Comparison of ENCODE assay signal across 14 cellular contexts in genomic region chr22:23764931-23765881, GRCh38. TPM values are rescaled to one million over a fixed set of nuclear protein-coding genes. Genes with fewer than 3 reads are reported as not detected.
A peak's percentile ranks its signal among the peaks of the same experiment; 100 is the strongest.
DNase-seq lines count a peak whose midpoint lies in the region; ATAC-seq and TF ChIP-seq lines count a peak whose summit lies in the region.
"Had no signal": no experiment of that assay in that cellular context is flagged by ENCODE, and none has a peak within 500 bp of the region (broad histone marks: within the 10 kb centered on the region; RNA-seq: fewer than 3 reads in every experiment).

No MANE protein-coding gene starts in this region.

- intact Hi-C loops in CD4-positive, alpha-beta memory T cell (cut with micrococcal nuclease) = loop anchor here (5.0 kb wide), 1 partner anchor 68 kb away; no protein-coding TSS in a partner anchor
- intact Hi-C loops in CD14-positive monocyte (cut with micrococcal nuclease) = no loop called here
- intact Hi-C loops in activated T-helper 2 cell treated with anti-CD3 and anti-CD28 coated beads, Interferon-gamma antibody, Interleukin-2, Interleukin-4, amounts not matched to agents 10 μg/mL and 5 μg/mL and 100 μg/mL, durations not matched to agents 14 hours and 24 hours and 36 hours (cut with micrococcal nuclease) = no loop called here

- H3K36me3 ChIP-seq in CD4-positive, alpha-beta memory T cell (ENCODE audit: insufficient read depth, low read length) = peaks cover 7% of the 10 kb centered on the region
- no peaks in the 10 kb centered on the region for H3K36me3 ChIP-seq in GM23248 (ENCODE audit: low read depth)
- H3K36me3 ChIP-seq: brain microvascular endothelial cell, sigmoid colon had no signal

- H3K9me2 ChIP-seq in GM23248 (ENCODE audit: insufficient read depth) = no peaks in the 10 kb centered on the region

- POLR2A ChIA-PET in CD4-positive, alpha-beta memory T cell (lab: Charles Lee; ENCODE audit: partially characterized antibody) = interaction anchor here (0.6 to 2.4 kb wide), 2 partner anchors 14 to 78 kb away, joined by 3 to 8 read pairs; partner anchors contain the start of gene ZNF70
- POLR2A ChIA-PET in activated naive CD8-positive, alpha-beta T cell treated with anti-CD3 and anti-CD28 coated beads, Interleukin-2, amount 10 ng/mL, durations not matched to agents 7 days and 5 days (lab: Charles Lee) = interaction anchor here (1.3 kb wide), 1 partner anchor 14 kb away, joined by 4 read pairs; the partner anchor contains the start of gene ZNF70
- POLR2A ChIA-PET in naive thymus-derived CD8-positive, alpha-beta T cell (lab: Charles Lee) = interaction anchor here (0.8 to 8.2 kb wide), 4 partner anchors 15 to 81 kb away, joined by 3 to 65 read pairs (median 5); partner anchors contain the start of genes SMARCB1 and ZNF70

- H4K20me1 ChIP-seq in GM23248 (ENCODE audit: insufficient read depth) = no peaks in the 10 kb centered on the region

- no peaks in the 10 kb centered on the region for H3K27me3 Mint-ChIP-seq in CD4-positive, alpha-beta memory T cell
- no peaks in the 10 kb centered on the region for H3K27me3 Mint-ChIP-seq in IgD-negative memory B cell
- H3K27me3 Mint-ChIP-seq in activated naive CD8-positive, alpha-beta T cell treated with anti-CD3 and anti-CD28 coated beads, Interleukin-2, amount 10 ng/mL, durations not matched to agents 7 days and 5 days = no peaks in the 10 kb centered on the region
- H3K27me3 Mint-ChIP-seq in naive thymus-derived CD8-positive, alpha-beta T cell = no peaks in the 10 kb centered on the region
- peaks cover 0 to 4% (median 2%) of the 10 kb centered on the region in 3 donors for H3K27me3 Mint-ChIP-seq in CD14-positive monocyte (ENCODE audit: low read depth in 3 of 3)
- no peaks in the 10 kb centered on the region for H3K27me3 Mint-ChIP-seq in activated T-helper 2 cell treated with anti-CD3 and anti-CD28 coated beads, Interferon-gamma antibody, Interleukin-2, Interleukin-4, amounts not matched to agents 10 μg/mL and 5 μg/mL and 100 μg/mL, durations not matched to agents 14 hours and 24 hours and 36 hours (ENCODE audit: low read depth)

- TF ChIP-seq CTCF in CD14-positive monocyte (IDR thresholded peaks at IDR 0.05) = no peak

- H3K27ac ChIP-seq in CD4-positive, alpha-beta memory T cell (ENCODE audit: low read depth, low read length) = no peak overlapping the region
- H3K27ac ChIP-seq in GM23248 = no peak overlapping the region
- H3K27ac ChIP-seq: brain microvascular endothelial cell, sigmoid colon had no signal

- H3K4me3 ChIP-seq in CD4-positive, alpha-beta memory T cell (ENCODE audit: low read length in 2 of 2) = no peak overlapping the region
- H3K4me3 ChIP-seq in GM23248 = no peak overlapping the region
- H3K4me3 ChIP-seq: sigmoid colon had no signal

- H3F3A ChIP-seq in GM23248 (ENCODE audit: insufficient read depth) = no peaks in the 10 kb centered on the region

- no peak overlapping the region for H2AFZ ChIP-seq in GM23248

- no peaks in the 10 kb centered on the region for H3K79me2 ChIP-seq in GM23248 (ENCODE audit: insufficient read depth)

- H3K4me2 ChIP-seq in GM23248 (ENCODE audit: unreplicated experiment) = no peak overlapping the region

- no peaks in the 10 kb centered on the region for H3K36me3 Mint-ChIP-seq in CD4-positive, alpha-beta memory T cell
- H3K36me3 Mint-ChIP-seq in IgD-negative memory B cell (peaks cover 3% of the 10 kb centered on the region), CD14-positive monocyte (peaks cover 11 to 13% of the 10 kb centered on the region in 2 donors)
- peaks cover 2% of the 10 kb centered on the region for H3K36me3 Mint-ChIP-seq in activated naive CD8-positive, alpha-beta T cell treated with anti-CD3 and anti-CD28 coated beads, Interleukin-2, amount 10 ng/mL, durations not matched to agents 7 days and 5 days
- peaks cover 0 to 2% (median 0%) of the 10 kb centered on the region in 3 donors for H3K36me3 Mint-ChIP-seq in naive thymus-derived CD8-positive, alpha-beta T cell
- peaks cover 13% of the 10 kb centered on the region for H3K36me3 Mint-ChIP-seq in activated T-helper 2 cell treated with anti-CD3 and anti-CD28 coated beads, Interferon-gamma antibody, Interleukin-2, Interleukin-4, amounts not matched to agents 10 μg/mL and 5 μg/mL and 100 μg/mL, durations not matched to agents 14 hours and 24 hours and 36 hours (ENCODE audit: low read depth)

- H3K4me1 Mint-ChIP-seq in CD4-positive, alpha-beta memory T cell = peaks cover 9 to 38% (median 23%) of the 10 kb centered on the region in 4 donors
- H3K4me1 Mint-ChIP-seq in IgD-negative memory B cell = peaks cover 14 to 33% (median 26%) of the 10 kb centered on the region in 3 donors
- H3K4me1 Mint-ChIP-seq in activated naive CD8-positive, alpha-beta T cell treated with anti-CD3 and anti-CD28 coated beads, Interleukin-2, amount 10 ng/mL, durations not matched to agents 7 days and 5 days = peaks cover 40% of the 10 kb centered on the region
- peaks cover 18 to 63% (median 53%) of the 10 kb centered on the region in 4 donors for H3K4me1 Mint-ChIP-seq in naive thymus-derived CD8-positive, alpha-beta T cell
- peaks cover 47% of the 10 kb centered on the region for H3K4me1 Mint-ChIP-seq in CD14-positive monocyte
- peaks cover 17% of the 10 kb centered on the region for H3K4me1 Mint-ChIP-seq in activated T-helper 2 cell treated with anti-CD3 and anti-CD28 coated beads, Interferon-gamma antibody, Interleukin-2, Interleukin-4, amounts not matched to agents 10 μg/mL and 5 μg/mL and 100 μg/mL, durations not matched to agents 14 hours and 24 hours and 36 hours (ENCODE audit: low read depth)

- in situ Hi-C loops in GM23248 (cut with MboI) = no loop called here

- 91 to 93% methylated on average over 9 of the region's 9 CpGs for WGBS in GM23248 (ENCODE audit: low coverage in 1 of 2, low lambda C conversion rate in 2 of 2, missing lambda C conversion rate in 2 of 2), 2 experiments

- no peaks in the 10 kb centered on the region for H3K27me3 ChIP-seq in CD4-positive, alpha-beta memory T cell (ENCODE audit: insufficient read depth, low read length)
- no peaks in the 10 kb centered on the region for H3K27me3 ChIP-seq in GM23248 (replicated peaks; ENCODE audit: insufficient read depth)
- H3K27me3 ChIP-seq: brain microvascular endothelial cell, sigmoid colon had no signal

- no peak for DNase-seq in CD4-positive, alpha-beta memory T cell
- DNase-seq in activated naive CD8-positive, alpha-beta T cell treated with anti-CD3 and anti-CD28 coated beads, Interleukin-2, amount 10 ng/mL, durations not matched to agents 7 days and 5 days = no peak
- peak in 1 of 10 donors; percentile 52 for DNase-seq in naive thymus-derived CD8-positive, alpha-beta T cell
- DNase-seq in GM23248 (no peak), CD14-positive monocyte (ENCODE audit: low spot score) (no peak)
- DNase-seq in activated T-helper 2 cell treated with anti-CD3 and anti-CD28 coated beads, Interferon-gamma antibody, Interleukin-2, Interleukin-4, amounts not matched to agents 10 μg/mL and 5 μg/mL and 100 μg/mL, durations not matched to agents 14 hours and 24 hours and 36 hours (ENCODE audit: low spot score) = no peak
- DNase-seq: brain microvascular endothelial cell, DMS79, hypothalamus, IMR-90, NCI-H146, sigmoid colon had no signal

- H3K27ac Mint-ChIP-seq in CD4-positive, alpha-beta memory T cell = peak overlapping the region in 4 of 7 donors; percentile 43 to 72 (median 58)
- H3K27ac Mint-ChIP-seq in IgD-negative memory B cell = peak overlapping the region in 1 of 3 donors; percentile 84
- H3K27ac Mint-ChIP-seq in activated naive CD8-positive, alpha-beta T cell treated with anti-CD3 and anti-CD28 coated beads, Interleukin-2, amount 10 ng/mL, durations not matched to agents 7 days and 5 days = peak overlapping the region; percentile 67
- peak overlapping the region; percentile 9 to 91 (median 70) for H3K27ac Mint-ChIP-seq in naive thymus-derived CD8-positive, alpha-beta T cell
- H3K27ac Mint-ChIP-seq in CD14-positive monocyte = peak overlapping the region in 2 of 7 donors; percentile 49 to 77
- H3K27ac Mint-ChIP-seq in activated T-helper 2 cell treated with anti-CD3 and anti-CD28 coated beads, Interferon-gamma antibody, Interleukin-2, Interleukin-4, amounts not matched to agents 10 μg/mL and 5 μg/mL and 100 μg/mL, durations not matched to agents 14 hours and 24 hours and 36 hours = no peak overlapping the region

- peaks cover 38% of the 10 kb centered on the region for H3K4me1 ChIP-seq in CD4-positive, alpha-beta memory T cell (ENCODE audit: insufficient read depth, low read length)
- peaks cover 9% of the 10 kb centered on the region for H3K4me1 ChIP-seq in GM23248 (ENCODE audit: insufficient read depth)

- peak overlapping the region in 6 of 8 donors; percentile 7 to 73 (median 44) for H3K4me3 Mint-ChIP-seq in CD4-positive, alpha-beta memory T cell
- peak overlapping the region in 3 of 4 donors; percentile 57 to 80 (median 79) for H3K4me3 Mint-ChIP-seq in IgD-negative memory B cell
- peak overlapping the region; percentile 48 for H3K4me3 Mint-ChIP-seq in activated naive CD8-positive, alpha-beta T cell treated with anti-CD3 and anti-CD28 coated beads, Interleukin-2, amount 10 ng/mL, durations not matched to agents 7 days and 5 days
- H3K4me3 Mint-ChIP-seq in naive thymus-derived CD8-positive, alpha-beta T cell = peak overlapping the region; percentile 39 to 85 (median 56)
- H3K4me3 Mint-ChIP-seq in CD14-positive monocyte = no peak overlapping the region
- H3K4me3 Mint-ChIP-seq in activated T-helper 2 cell treated with anti-CD3 and anti-CD28 coated beads, Interferon-gamma antibody, Interleukin-2, Interleukin-4, amounts not matched to agents 10 μg/mL and 5 μg/mL and 100 μg/mL, durations not matched to agents 14 hours and 24 hours and 36 hours (ENCODE audit: low read depth) = no peak overlapping the region

- no peak for ATAC-seq in activated naive CD8-positive, alpha-beta T cell treated with anti-CD3 and anti-CD28 coated beads, Interleukin-2, amount 10 ng/mL, durations not matched to agents 7 days and 5 days (ENCODE audit: low read depth)
- ATAC-seq in naive thymus-derived CD8-positive, alpha-beta T cell = no peak
- no peak for ATAC-seq in esophagus mucosa

- no peak overlapping the region for H3K9ac ChIP-seq in GM23248

- CTCF ChIA-PET in CD4-positive, alpha-beta memory T cell (lab: Charles Lee; ENCODE audit: partially characterized antibody) = no interaction called here

- H3K9me3 ChIP-seq in CD4-positive, alpha-beta memory T cell (ENCODE audit: control insufficient read depth in 1 of 2, low read length in 2 of 2) = no peaks in the 10 kb centered on the region
- no peaks in the 10 kb centered on the region for H3K9me3 ChIP-seq in GM23248 (ENCODE audit: low read depth)
- H3K9me3 ChIP-seq: sigmoid colon had no signal

- no peaks in the 10 kb centered on the region for H3K9me3 Mint-ChIP-seq in CD4-positive, alpha-beta memory T cell
- H3K9me3 Mint-ChIP-seq in IgD-negative memory B cell (no peaks in the 10 kb centered on the region), CD14-positive monocyte (peaks cover 0 to 2% (median 0%) of the 10 kb centered on the region in 7 donors)
- H3K9me3 Mint-ChIP-seq in activated naive CD8-positive, alpha-beta T cell treated with anti-CD3 and anti-CD28 coated beads, Interleukin-2, amount 10 ng/mL, durations not matched to agents 7 days and 5 days = no peaks in the 10 kb centered on the region
- no peaks in the 10 kb centered on the region for H3K9me3 Mint-ChIP-seq in naive thymus-derived CD8-positive, alpha-beta T cell
- no peaks in the 10 kb centered on the region for H3K9me3 Mint-ChIP-seq in activated T-helper 2 cell treated with anti-CD3 and anti-CD28 coated beads, Interferon-gamma antibody, Interleukin-2, Interleukin-4, amounts not matched to agents 10 μg/mL and 5 μg/mL and 100 μg/mL, durations not matched to agents 14 hours and 24 hours and 36 hours

RNA-seq across cellular contexts. Expression of gene C22orf15, which starts 2.4 kb away (rescaled TPM):
- 1 to 10 TPM; 1.5 to 1.9 TPM for total RNA-seq in CD4-positive, alpha-beta memory T cell
- polyA plus RNA-seq in CD4-positive, alpha-beta memory T cell = 1 to 10 TPM in 1 of 2 donors, under 1 TPM in 1; 0.34 to 1.2 TPM
- polyA plus RNA-seq in IgD-negative memory B cell = not detected
- total RNA-seq in activated naive CD8-positive, alpha-beta T cell treated with anti-CD3 and anti-CD28 coated beads, Interleukin-2, amount 10 ng/mL, durations not matched to agents 7 days and 5 days = 1 to 10 TPM; 2.1 to 2.9 TPM
- 1 to 10 TPM; 4.1 to 5.4 TPM for total RNA-seq in naive thymus-derived CD8-positive, alpha-beta T cell
- 1 to 10 TPM in 1 of 3 donors, under 1 TPM in 2; 0.42 to 1.7 (median 0.81) TPM for polyA plus RNA-seq in naive thymus-derived CD8-positive, alpha-beta T cell
- 0.13 TPM in 1 of 2 replicates, not detected in the other for total RNA-seq in GM23248 (2014; rRNA removed; shearing (Covaris generic))
- polyA plus RNA-seq in GM23248 (2016; fragmentation: Nextera tagmentation; extraction: Ambion mirVana) = 0.41 and 0.54 TPM in 2 replicates
- under 1 TPM in 1 of 2 donors, not detected in 1; 0.29 TPM for polyA plus RNA-seq in CD14-positive monocyte
- 0.23 and 0.52 TPM in 2 replicates for total RNA-seq in activated T-helper 2 cell treated with anti-CD3 and anti-CD28 coated beads, Interferon-gamma antibody, Interleukin-2, Interleukin-4, amounts not matched to agents 10 μg/mL and 5 μg/mL and 100 μg/mL, durations not matched to agents 14 hours and 24 hours and 36 hours
- total RNA-seq in esophagus mucosa = not detected

RNA-seq across cellular contexts. Expression of gene CHCHD10, which starts 2.6 kb away (rescaled TPM):
- total RNA-seq in CD4-positive, alpha-beta memory T cell = 10 to 100 TPM; 44.7 to 45.9 TPM
- 10 to 100 TPM; 16.3 to 33.1 TPM for polyA plus RNA-seq in CD4-positive, alpha-beta memory T cell
- 70.6 TPM for polyA plus RNA-seq in IgD-negative memory B cell
- 100 to 1,000 TPM in 1 of 2 experiments, 10 to 100 TPM in 1; 99.8 to 111 TPM for total RNA-seq in activated naive CD8-positive, alpha-beta T cell treated with anti-CD3 and anti-CD28 coated beads, Interleukin-2, amount 10 ng/mL, durations not matched to agents 7 days and 5 days
- total RNA-seq in naive thymus-derived CD8-positive, alpha-beta T cell = 10 to 100 TPM; 44.3 to 47.4 TPM
- polyA plus RNA-seq in naive thymus-derived CD8-positive, alpha-beta T cell = 10 to 100 TPM; 26.1 to 37.6 (median 36.0) TPM
- total RNA-seq in GM23248 (2014; rRNA removed; shearing (Covaris generic)) = 1.6 TPM in 1 of 2 replicates, not detected in the other
- 20.3 and 22.3 TPM in 2 replicates for polyA plus RNA-seq in GM23248 (2016; fragmentation: Nextera tagmentation; extraction: Ambion mirVana)
- polyA plus RNA-seq in CD14-positive monocyte = 10 to 100 TPM; 15.3 to 26.8 TPM
- 108 and 111 TPM in 2 replicates for total RNA-seq in activated T-helper 2 cell treated with anti-CD3 and anti-CD28 coated beads, Interferon-gamma antibody, Interleukin-2, Interleukin-4, amounts not matched to agents 10 μg/mL and 5 μg/mL and 100 μg/mL, durations not matched to agents 14 hours and 24 hours and 36 hours
- 124 TPM for total RNA-seq in esophagus mucosa

RNA-seq across cellular contexts. Expression of gene MMP11, which starts 7.4 kb away (rescaled TPM):
- 1 to 10 TPM in 1 of 2 experiments, under 1 TPM in 1; 0.79 to 1.6 TPM for total RNA-seq in CD4-positive, alpha-beta memory T cell
- 1 to 10 TPM; 1.0 to 1.1 TPM for polyA plus RNA-seq in CD4-positive, alpha-beta memory T cell
- polyA plus RNA-seq in IgD-negative memory B cell (6.6 TPM), GM23248 (2016; fragmentation: Nextera tagmentation; extraction: Ambion mirVana) (1.3 and 2.5 TPM in 2 replicates), CD14-positive monocyte (not detected)
- total RNA-seq in activated naive CD8-positive, alpha-beta T cell treated with anti-CD3 and anti-CD28 coated beads, Interleukin-2, amount 10 ng/mL, durations not matched to agents 7 days and 5 days = 1 to 10 TPM; 2.1 to 2.4 TPM
- total RNA-seq in naive thymus-derived CD8-positive, alpha-beta T cell = 1 to 10 TPM; 3.8 TPM
- 1 to 10 TPM; 2.1 to 6.5 (median 2.8) TPM for polyA plus RNA-seq in naive thymus-derived CD8-positive, alpha-beta T cell
- total RNA-seq in GM23248 (2014; rRNA removed; shearing (Covaris generic)) = 2.9 and 18.2 TPM in 2 replicates
- 0.87 and 1.0 TPM in 2 replicates for total RNA-seq in activated T-helper 2 cell treated with anti-CD3 and anti-CD28 coated beads, Interferon-gamma antibody, Interleukin-2, Interleukin-4, amounts not matched to agents 10 μg/mL and 5 μg/mL and 100 μg/mL, durations not matched to agents 14 hours and 24 hours and 36 hours
- total RNA-seq in esophagus mucosa = 1.7 TPM

RNA-seq across cellular contexts. Expression of gene VPREB3, which starts 11.0 kb away (rescaled TPM):
- not detected for total RNA-seq in CD4-positive, alpha-beta memory T cell
- polyA plus RNA-seq in CD4-positive, alpha-beta memory T cell = 1 to 10 TPM; 1.2 to 5.5 TPM
- polyA plus RNA-seq in IgD-negative memory B cell = 1,081 TPM
- not detected for total RNA-seq in activated naive CD8-positive, alpha-beta T cell treated with anti-CD3 and anti-CD28 coated beads, Interleukin-2, amount 10 ng/mL, durations not matched to agents 7 days and 5 days
- total RNA-seq in naive thymus-derived CD8-positive, alpha-beta T cell = 1 to 10 TPM; 1.8 to 3.3 TPM
- under 1 TPM in 2 of 3 donors, not detected in 1; 0.80 to 0.92 TPM for polyA plus RNA-seq in naive thymus-derived CD8-positive, alpha-beta T cell
- not detected in 2 replicates for total RNA-seq in GM23248 (2014; rRNA removed; shearing (Covaris generic))
- polyA plus RNA-seq in GM23248 (2016; fragmentation: Nextera tagmentation; extraction: Ambion mirVana) = not detected in 2 replicates
- 1 to 10 TPM; 1.0 TPM for polyA plus RNA-seq in CD14-positive monocyte
- 0.55 TPM in 1 of 2 replicates, not detected in the other for total RNA-seq in activated T-helper 2 cell treated with anti-CD3 and anti-CD28 coated beads, Interferon-gamma antibody, Interleukin-2, Interleukin-4, amounts not matched to agents 10 μg/mL and 5 μg/mL and 100 μg/mL, durations not matched to agents 14 hours and 24 hours and 36 hours
- total RNA-seq in esophagus mucosa = 0.84 TPM
- total RNA-seq: IMR-90, sigmoid colon had no signal
- polyA plus RNA-seq: IMR-90 had no signal

RNA-seq across cellular contexts. Expression of gene ZNF70, which starts 14.3 kb away (rescaled TPM):
- total RNA-seq in CD4-positive, alpha-beta memory T cell = 1 to 10 TPM; 6.4 to 7.4 TPM
- polyA plus RNA-seq in CD4-positive, alpha-beta memory T cell = under 1 TPM in 1 of 2 donors, not detected in 1; 0.37 TPM
- 0.20 TPM for polyA plus RNA-seq in IgD-negative memory B cell
- 1 to 10 TPM; 3.8 to 4.1 TPM for total RNA-seq in activated naive CD8-positive, alpha-beta T cell treated with anti-CD3 and anti-CD28 coated beads, Interleukin-2, amount 10 ng/mL, durations not matched to agents 7 days and 5 days
- total RNA-seq in naive thymus-derived CD8-positive, alpha-beta T cell = 1 to 10 TPM; 6.9 to 7.0 TPM
- under 1 TPM; 0.20 to 0.57 (median 0.47) TPM for polyA plus RNA-seq in naive thymus-derived CD8-positive, alpha-beta T cell
- total RNA-seq in GM23248 (2014; rRNA removed; shearing (Covaris generic)) = 2.5 and 3.3 TPM in 2 replicates
- polyA plus RNA-seq in GM23248 (2016; fragmentation: Nextera tagmentation; extraction: Ambion mirVana) = 1.0 and 1.2 TPM in 2 replicates
- under 1 TPM; 0.04 to 0.09 TPM for polyA plus RNA-seq in CD14-positive monocyte
- 2.7 and 2.9 TPM in 2 replicates for total RNA-seq in activated T-helper 2 cell treated with anti-CD3 and anti-CD28 coated beads, Interferon-gamma antibody, Interleukin-2, Interleukin-4, amounts not matched to agents 10 μg/mL and 5 μg/mL and 100 μg/mL, durations not matched to agents 14 hours and 24 hours and 36 hours
- 1.4 TPM for total RNA-seq in esophagus mucosa

Comparison
In these comparisons a context has a peak if more than half of its experiments do, and no peak if none do; other contexts are left out.
1. H3K4me3 Mint-ChIP-seq: peak in CD4-positive, alpha-beta memory T cell (6 of 8), IgD-negative memory B cell (3 of 4), activated naive CD8-positive, alpha-beta T cell treated with anti-CD3 and anti-CD28 coated beads, Interleukin-2, amount 10 ng/mL, durations not matched to agents 7 days and 5 days (single experiment) and naive thymus-derived CD8-positive, alpha-beta T cell (10 of 10); none in CD14-positive monocyte (0 of 2) and activated T-helper 2 cell treated with anti-CD3 and anti-CD28 coated beads, Interferon-gamma antibody, Interleukin-2, Interleukin-4, amounts not matched to agents 10 μg/mL and 5 μg/mL and 100 μg/mL, durations not matched to agents 14 hours and 24 hours and 36 hours (single experiment).
2. RNA of gene CHCHD10, which starts 2.6 kb away (total RNA-seq): 124 TPM in esophagus mucosa (single experiment), 99.8 to 111 TPM in activated naive CD8-positive, alpha-beta T cell treated with anti-CD3 and anti-CD28 coated beads, Interleukin-2, amount 10 ng/mL, durations not matched to agents 7 days and 5 days, 108 to 111 TPM in activated T-helper 2 cell treated with anti-CD3 and anti-CD28 coated beads, Interferon-gamma antibody, Interleukin-2, Interleukin-4, amounts not matched to agents 10 μg/mL and 5 μg/mL and 100 μg/mL, durations not matched to agents 14 hours and 24 hours and 36 hours, 44.3 to 47.4 TPM in naive thymus-derived CD8-positive, alpha-beta T cell and 44.7 to 45.9 TPM in CD4-positive, alpha-beta memory T cell; 1.6 TPM in GM23248; every median in the first group is over 10 times any median in the second.